8 cellular contexts compared by ENCODE assay signal in genomic region chr1:52033190-52034049, GRCh38. TPM values are rescaled to one million over a fixed set of nuclear protein-coding genes. Genes with fewer than 3 reads are reported as not detected.
A peak's percentile ranks its signal among the peaks of the same experiment; 100 is the strongest.
DNase-seq lines count a peak whose midpoint lies in the region; ATAC-seq and TF ChIP-seq lines count a peak whose summit lies in the region.

A gene with protein sequence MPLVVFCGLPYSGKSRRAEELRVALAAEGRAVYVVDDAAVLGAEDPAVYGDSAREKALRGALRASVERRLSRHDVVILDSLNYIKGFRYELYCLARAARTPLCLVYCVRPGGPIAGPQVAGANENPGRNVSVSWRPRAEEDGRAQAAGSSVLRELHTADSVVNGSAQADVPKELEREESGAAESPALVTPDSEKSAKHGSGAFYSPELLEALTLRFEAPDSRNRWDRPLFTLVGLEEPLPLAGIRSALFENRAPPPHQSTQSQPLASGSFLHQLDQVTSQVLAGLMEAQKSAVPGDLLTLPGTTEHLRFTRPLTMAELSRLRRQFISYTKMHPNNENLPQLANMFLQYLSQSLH (minus strand): TSS chr1:52033810. CDS start chr1:52033761, 49 bp downstream.

- DNase-seq in GM04504 (ENCODE audit: low read depth), result peak; percentile 73
- DNase-seq in NB4 (ENCODE audit: low read depth), result peak; percentile 92
- peak; percentile 79 for DNase-seq in SK-N-MC (ENCODE audit: low read depth, low spot score)
- DNase-seq in activated naive CD4-positive, alpha-beta T cell treated with anti-CD3 and anti-CD28 coated beads, Interleukin-2, amount 10 ng/mL, durations not matched to agents 7 days and 5 days, result peak; percentile 94
- peak; percentile 89 for DNase-seq in germinal center (ENCODE audit: low spot score)
- peak in 55 of 56 donors; percentile 42 to 93 (median 77) for DNase-seq in nucleus accumbens (lab: John Stamatoyannopoulos, UW)
- peak; percentile 92 to 95 for DNase-seq in suprapubic skin (ENCODE audit: low spot score in 2 of 2)

- no peaks in the 10 kb centered on the region for H3K27me3 ChIP-seq in suprapubic skin

- H3K4me3 ChIP-seq in NB4 (ENCODE audit: low read depth, low read length) (peak within 1 kb of the TSS; percentile 94), SK-N-MC (peak within 1 kb of the TSS; percentile 90), suprapubic skin (peak within 1 kb of the TSS; percentile 76)

- H3K4me1 ChIP-seq in suprapubic skin, result peaks cover 23% of the 10 kb centered on the region

- no peaks in the 10 kb centered on the region for H3K9me3 Mint-ChIP-seq in activated naive CD4-positive, alpha-beta T cell treated with anti-CD3 and anti-CD28 coated beads, Interleukin-2, amount 10 ng/mL, durations not matched to agents 7 days and 5 days

- H3K9ac ChIP-seq in SK-N-MC (ENCODE audit: insufficient read length), result peak within 1 kb of the TSS; percentile 85

- peak; percentile 88 for TF ChIP-seq POLR2A in NB4 (IDR thresholded peaks at IDR 0.05; ENCODE audit: extremely low read depth, insufficient read length)
- peak in 1 of 2 donors; percentile 32 for TF ChIP-seq POLR2A in suprapubic skin (IDR thresholded peaks at IDR 0.05)

- H3K36me3 ChIP-seq in SK-N-MC (ENCODE audit: insufficient read depth, low read length) (peaks cover 4% of the 10 kb centered on the region; the same call in 1 of the 2 replicates), suprapubic skin (peaks cover 5% of the 10 kb centered on the region)

- H3K27ac Mint-ChIP-seq in activated naive CD4-positive, alpha-beta T cell treated with anti-CD3 and anti-CD28 coated beads, Interleukin-2, amount 10 ng/mL, durations not matched to agents 7 days and 5 days, result peak within 1 kb of the TSS; percentile 95

- H3K4me1 Mint-ChIP-seq in activated naive CD4-positive, alpha-beta T cell treated with anti-CD3 and anti-CD28 coated beads, Interleukin-2, amount 10 ng/mL, durations not matched to agents 7 days and 5 days, result peaks cover 34% of the 10 kb centered on the region

- no peaks in the 10 kb centered on the region for H3K9me3 ChIP-seq in SK-N-MC (ENCODE audit: low read depth, low read length)
- no peaks in the 10 kb centered on the region for H3K9me3 ChIP-seq in suprapubic skin

- H3K27ac ChIP-seq in SK-N-MC (peak within 1 kb of the TSS; percentile 58), suprapubic skin (peak within 1 kb of the TSS; percentile 89)

- WGBS in suprapubic skin, result 7% methylated on average over 22 of the region's 78 CpGs

- peak; percentile 74 for ATAC-seq in HG02571 (IDR thresholded peaks at IDR 0.05; ENCODE audit: unreplicated experiment)

- H3K27me3 Mint-ChIP-seq in activated naive CD4-positive, alpha-beta T cell treated with anti-CD3 and anti-CD28 coated beads, Interleukin-2, amount 10 ng/mL, durations not matched to agents 7 days and 5 days, result no peaks in the 10 kb centered on the region

- TF ChIP-seq CTCF in NB4 (IDR thresholded peaks at IDR 0.05; ENCODE audit: low read depth, low read length) (no peak), suprapubic skin (IDR thresholded peaks at IDR 0.05) (no peak)

- CTCF ChIA-PET in activated naive CD4-positive, alpha-beta T cell treated with anti-CD3 and anti-CD28 coated beads, Interleukin-2, amount 10 ng/mL, durations not matched to agents 7 days and 5 days (lab: Charles Lee), result no interaction called here

- H3K4me3 Mint-ChIP-seq in activated naive CD4-positive, alpha-beta T cell treated with anti-CD3 and anti-CD28 coated beads, Interleukin-2, amount 10 ng/mL, durations not matched to agents 7 days and 5 days, result peak within 1 kb of the TSS; percentile 90

- no peak for TF ChIP-seq EP300 in suprapubic skin (IDR thresholded peaks at IDR 0.05)

- H3K36me3 Mint-ChIP-seq in activated naive CD4-positive, alpha-beta T cell treated with anti-CD3 and anti-CD28 coated beads, Interleukin-2, amount 10 ng/mL, durations not matched to agents 7 days and 5 days, result peaks cover 37% of the 10 kb centered on the region

RNA-seq across cellular contexts. Expression of the gene that starts here (rescaled TPM):
- 10 to 100 TPM in 1 of 4 donors, 1 to 10 TPM in 3; 8.0 to 15.9 (median 9.5) TPM for total RNA-seq in suprapubic skin

Comparison
In these comparisons a context has a peak if more than half of its experiments do, and no peak if none do; other contexts are left out.
1. Peak in every context shown above with its lines: DNase-seq, ATAC-seq, H3K4me3 ChIP-seq and H3K27ac ChIP-seq.